In the genomic region with DNA sequence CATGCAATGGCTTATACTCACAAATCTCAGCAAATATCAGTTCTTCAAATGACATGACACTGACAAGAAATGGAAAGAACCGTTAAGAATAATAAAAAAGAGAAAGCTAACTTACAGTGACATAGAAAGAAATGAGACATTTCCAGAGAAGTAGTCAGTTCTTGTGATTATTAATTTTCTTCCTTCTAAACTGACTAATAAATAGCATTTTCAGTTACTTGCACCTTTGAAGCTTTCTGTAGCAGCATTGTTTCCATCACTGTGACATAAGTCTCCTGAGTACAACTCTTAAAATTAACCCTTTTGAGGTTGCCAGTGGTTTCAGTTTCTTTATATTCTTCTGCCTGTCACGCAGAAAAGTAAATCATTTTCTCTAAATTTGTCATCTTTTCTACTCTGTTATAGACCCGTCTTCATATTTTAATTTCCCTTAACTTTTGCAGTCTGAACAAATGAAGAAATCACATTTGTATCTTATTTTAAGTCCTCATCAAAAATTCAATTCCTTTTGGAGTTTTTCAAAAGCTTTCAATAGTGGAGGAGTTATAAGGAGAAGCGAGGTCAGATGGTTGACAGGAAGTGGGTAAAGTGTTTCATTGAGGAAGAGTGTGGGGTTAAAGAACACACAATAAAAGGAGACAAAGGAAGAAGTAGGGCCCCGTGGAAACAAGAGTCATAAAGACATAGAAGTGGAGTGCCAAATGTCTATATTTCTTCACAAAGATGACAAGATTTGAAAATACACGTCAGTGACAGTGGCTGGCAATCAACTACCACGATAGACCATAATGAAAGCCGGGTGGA, we compare ENCODE assay signal across 9 cellular contexts. TPM values are rescaled to one million over a fixed set of nuclear protein-coding genes. Genes with fewer than 3 reads are reported as not detected.
DNase-seq lines count a peak whose midpoint lies in the region; ATAC-seq and TF ChIP-seq lines count a peak whose summit lies in the region.
"Had no signal": no experiment of that assay in that cellular context is flagged by ENCODE, and none has a peak within 500 bp of the region (broad histone marks: within the 10 kb centered on the region; RNA-seq: fewer than 3 reads in every experiment).

No MANE protein-coding gene starts in this region.

- DNase-seq in GM10266 (ENCODE audit: extremely low spot score): peak; percentile 58
- DNase-seq in activated naive CD4-positive, alpha-beta T cell treated with anti-CD3 and anti-CD28 coated beads, Interleukin-2, amount 50 U/mL, for 72 hours (ENCODE audit: low spot score in 2 of 2): no peak
- no peak for DNase-seq in chondrocyte (ENCODE audit: low spot score)
- DNase-seq in posterior vena cava (ENCODE audit: low spot score): no peak
- DNase-seq in activated CD4-positive, CD25-positive, alpha-beta regulatory T cell (lab: John Stamatoyannopoulos, UW): no peak
- DNase-seq in NCI-H2107 (lab: John Stamatoyannopoulos, UW): no peak
- DNase-seq: hippocampal formation had no signal

- H3K36me3 Mint-ChIP-seq in activated naive CD4-positive, alpha-beta T cell treated with anti-CD3 and anti-CD28 coated beads, Interleukin-2, amount 50 U/mL, for 72 hours: peaks cover 2 to 7% of the 10 kb centered on the region in 2 donors
- no peaks in the 10 kb centered on the region for H3K36me3 Mint-ChIP-seq in chondrocyte (ENCODE audit: low read depth)

- no peak for TF ChIP-seq CTCF in GM10266 (IDR thresholded peaks at IDR 0.05; ENCODE audit: control insufficient read depth, insufficient read depth, low read depth, missing control alignments)
- no peak for TF ChIP-seq CTCF in chondrocyte (IDR thresholded peaks at IDR 0.05)

- H3K27ac Mint-ChIP-seq in activated naive CD4-positive, alpha-beta T cell treated with anti-CD3 and anti-CD28 coated beads, Interleukin-2, amount 50 U/mL, for 72 hours: peak overlapping the region; percentile 99 to 100
- H3K27ac Mint-ChIP-seq in chondrocyte (ENCODE audit: unreplicated experiment): no peak overlapping the region

- no peak overlapping the region for H3K4me3 Mint-ChIP-seq in chondrocyte (ENCODE audit: unreplicated experiment)

- ATAC-seq in GM19463 (IDR thresholded peaks at IDR 0.05; ENCODE audit: unreplicated experiment) (peak; percentile 83), HG03342 (IDR thresholded peaks at IDR 0.05; ENCODE audit: unreplicated experiment) (peak; percentile 94)
- peak; percentile 77 to 82 for ATAC-seq in activated naive CD4-positive, alpha-beta T cell treated with anti-CD3 and anti-CD28 coated beads, Interleukin-2, amount 50 U/mL, for 72 hours

- peaks cover under 1 to 5% of the 10 kb centered on the region in 2 donors for H3K9me3 Mint-ChIP-seq in activated naive CD4-positive, alpha-beta T cell treated with anti-CD3 and anti-CD28 coated beads, Interleukin-2, amount 50 U/mL, for 72 hours
- H3K9me3 Mint-ChIP-seq in chondrocyte (ENCODE audit: low read depth): no peaks in the 10 kb centered on the region

- peaks cover 2% of the 10 kb centered on the region for H3K27me3 Mint-ChIP-seq in chondrocyte (ENCODE audit: low read depth)

- intact Hi-C loops in posterior vena cava (cut with DNase I): no loop called here

- H3K4me1 Mint-ChIP-seq in chondrocyte (ENCODE audit: low read depth): peaks cover 5% of the 10 kb centered on the region

RNA-seq across cellular contexts. Expression of gene S1PR1, which starts 57.9 kb away (rescaled TPM):
- total RNA-seq in activated naive CD4-positive, alpha-beta T cell treated with anti-CD3 and anti-CD28 coated beads, Interleukin-2, amount 50 U/mL, for 72 hours: 100 to 1,000 TPM; 125 to 221 TPM
- total RNA-seq in chondrocyte: 0.15 to 0.40 TPM (median 0.17 TPM) in 3 replicates
- 10 to 100 TPM; 39.7 to 62.3 TPM for total RNA-seq in posterior vena cava

Comparison
In these comparisons a context has a peak if more than half of its experiments do, and no peak if none do; other contexts are left out.
1. RNA of gene S1PR1, which starts 57.9 kb away (total RNA-seq): 125 to 221 TPM in activated naive CD4-positive, alpha-beta T cell treated with anti-CD3 and anti-CD28 coated beads, Interleukin-2, amount 50 U/mL, for 72 hours and 39.7 to 62.3 TPM in posterior vena cava; 0.15 to 0.40 TPM in chondrocyte; every median in the first group is over 10 times any median in the second.
2. Peak in every context shown above with its lines, with median percentiles within 50 percentile points of each other: ATAC-seq.